Comparison of ENCODE assay signal across 18 cellular contexts in the genomic region with DNA sequence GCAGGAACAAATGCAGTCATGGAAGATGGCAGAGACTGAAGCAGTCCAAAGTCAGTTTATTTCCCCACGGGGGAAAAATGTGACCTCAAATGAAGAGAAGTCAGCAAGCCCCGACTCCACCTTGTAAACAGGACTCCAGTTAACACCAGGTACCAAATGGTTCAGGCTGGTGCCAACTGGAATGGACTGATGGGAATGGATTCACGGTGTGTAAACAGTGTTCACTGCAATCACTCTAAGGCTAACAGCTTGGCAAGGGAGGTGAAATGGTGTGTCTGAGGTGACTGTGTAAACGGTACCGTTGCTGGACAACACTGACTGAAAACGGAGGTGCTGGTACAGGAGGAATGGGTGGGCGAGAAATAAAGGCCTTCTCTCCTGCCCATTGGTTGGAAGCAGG. TPM values are rescaled to one million over a fixed set of nuclear protein-coding genes. Genes with fewer than 3 reads are reported as not detected.
DNase-seq lines count a peak whose midpoint lies in the region; ATAC-seq, FAIRE-seq and TF ChIP-seq lines count a peak whose summit lies in the region.
"Had no signal": no experiment of that assay in that cellular context is flagged by ENCODE, and none has a peak within 500 bp of the region (broad histone marks: within the 10 kb centered on the region; RNA-seq: fewer than 3 reads in every experiment).

No MANE protein-coding gene starts in this region.

- peaks cover 48 to 70% of the 10 kb centered on the region in 2 experiments for H3K36me3 ChIP-seq in HepG2 (replicated peaks in 1 of 2; ENCODE audit: control insufficient read depth in 1 of 2, insufficient read depth in 2 of 2, low read length in 2 of 2)
- H3K36me3 ChIP-seq in stomach smooth muscle (ENCODE audit: control insufficient read depth in 2 of 2, insufficient read depth in 2 of 2, low read length in 2 of 2) = peaks cover 31 to 33% of the 10 kb centered on the region in 2 donors

- BruUV-seq in HepG2 (replicated peaks; lab: Mats Ljungman, UMichigan) = no TSS peak

- no peak for TF ChIP-seq CTCF in VCaP (conservative IDR thresholded peaks at IDR 0.05)
- no peak for TF ChIP-seq CTCF in HepG2 (CRISPR knock-in tag; IDR thresholded peaks at IDR 0.05)

- peak overlapping the region; percentile 47 to 91 for H3K27ac Mint-ChIP-seq in activated naive CD4-positive, alpha-beta T cell treated with anti-CD3 and anti-CD28 coated beads, Interleukin-2, amount 50 U/mL, for 72 hours

- no peak for DNase-seq in activated naive CD4-positive, alpha-beta T cell treated with anti-CD3 and anti-CD28 coated beads, Interleukin-2, amount 50 U/mL, for 72 hours (ENCODE audit: low spot score in 2 of 2)
- no peak for DNase-seq in activated naive CD4-positive, alpha-beta T cell (lab: John Stamatoyannopoulos, UW)
- DNase-seq in HepG2 (ENCODE audit: low spot score) (no peak), NCI-H446 treated with DMSO at 0.1 percent for 48 hours (lab: John Stamatoyannopoulos, UW) (no peak)
- DNase-seq: anterior cingulate cortex; CD4-positive, alpha-beta memory T cell; central memory CD4-positive, alpha-beta T cell; dorsolateral prefrontal cortex; naive thymus-derived CD4-positive, alpha-beta T cell; NCI-H1436 treated with DMSO at 0.1 percent for 48 hours; NCI-H774; T-helper 1 cell had no signal

- POLR2A ChIA-PET in HepG2 (lab: Yijun Ruan, JAX) = interaction anchor here (1.4 kb wide), 1 partner anchor 10 kb away, joined by 3 read pairs; no protein-coding TSS in a partner anchor

- H3K9ac ChIP-seq in HepG2 (ENCODE audit: insufficient read depth, low read depth, low read length) (no peak overlapping the region), stomach smooth muscle (ENCODE audit: low read length in 2 of 2) (no peak overlapping the region)

- no peak for ATAC-seq in activated naive CD4-positive, alpha-beta T cell treated with anti-CD3 and anti-CD28 coated beads, Interleukin-2, amount 50 U/mL, for 72 hours
- peak; percentile 4; the same call in 1 of the 3 replicates for ATAC-seq in HepG2
- no peak for ATAC-seq in GM18520 (IDR thresholded peaks at IDR 0.05; ENCODE audit: unreplicated experiment)
- ATAC-seq: K562; naive thymus-derived CD4-positive, alpha-beta T cell had no signal

- H3K79me2 ChIP-seq in HepG2 (ENCODE audit: insufficient read depth, low read length) = peaks cover 14% of the 10 kb centered on the region

- H3K4me1 ChIP-seq in HepG2 (ENCODE audit: insufficient read depth, low read length) (peaks cover 31% of the 10 kb centered on the region), stomach smooth muscle (ENCODE audit: control insufficient read depth, insufficient read depth, low read length) (peaks cover 12% of the 10 kb centered on the region)

- 0 out of 2 replicates have a peak overlapping the region, but pooled peaks have one; percentile 18 for H3K27ac ChIP-seq in VCaP
- no peak overlapping the region for H3K27ac ChIP-seq in HepG2 (ENCODE audit: extremely low read length, insufficient read depth, low read length)
- peak overlapping the region; percentile 46 for H3K27ac ChIP-seq in stomach smooth muscle (ENCODE audit: low read length)
- H3K27ac ChIP-seq: dorsolateral prefrontal cortex had no signal

- H3K4me3 ChIP-seq in HepG2 (replicated peaks in 1 of 3; ENCODE audit: insufficient read depth in 1 of 3, low read depth in 2 of 3, low read length in 3 of 3) (no peak overlapping the region), stomach smooth muscle (ENCODE audit: low read length in 2 of 2) (no peak overlapping the region)
- H3K4me3 ChIP-seq: dorsolateral prefrontal cortex, K562 had no signal

- no peak for TF ChIP-seq RAD21 in HepG2 (CRISPR knock-in tag; IDR thresholded peaks at IDR 0.05)

- TF ChIP-seq EP300 in HepG2 (IDR thresholded peaks at IDR 0.05; ENCODE audit: low read depth in 2 of 2, low read length in 2 of 2) (no peak), HepG2 (CRISPR knock-in tag; IDR thresholded peaks at IDR 0.05; ENCODE audit: borderline replicate concordance) (no peak)

- H3K27me3 ChIP-seq in HepG2 (ENCODE audit: control insufficient read depth in 1 of 2, insufficient read depth in 2 of 2, low read length in 2 of 2) (no peaks in the 10 kb centered on the region), stomach smooth muscle (ENCODE audit: control insufficient read depth in 1 of 2, insufficient read depth in 2 of 2, low read length in 2 of 2) (no peaks in the 10 kb centered on the region)
- H3K27me3 ChIP-seq: dorsolateral prefrontal cortex had no signal

- in situ Hi-C loops in HepG2 (cut with HindIII; ENCODE audit: extremely low pct_ligation_motif_present, low pct_unique_long_range_greater_than_20kb) = no loop called here

- no peak overlapping the region for H2AFZ ChIP-seq in HepG2 (ENCODE audit: low read length)

- peaks cover 22% of the 10 kb centered on the region for H4K20me1 ChIP-seq in HepG2 (ENCODE audit: insufficient read depth, low read length)

- peak; percentile 23 for FAIRE-seq in HepG2 (lab: Jason Lieb, UNC)
- FAIRE-seq: GM12892, H54, K562 had no signal

- 82% methylated on average over 7 of the region's 7 CpGs for WGBS in HepG2 (ENCODE audit: low lambda C conversion rate)

- CTCF ChIA-PET in HepG2 (lab: Yijun Ruan, JAX; ENCODE audit: low intra/inter-chr PET ratio, low total read pairs) = no interaction called here

- no peaks in the 10 kb centered on the region for H3K9me3 ChIP-seq in HepG2 (ENCODE audit: low read length)
- H3K9me3 ChIP-seq in stomach smooth muscle (ENCODE audit: control insufficient read depth in 2 of 2, low read length in 2 of 2) = no peaks in the 10 kb centered on the region

- H3K4me2 ChIP-seq in HepG2 (ENCODE audit: low read depth, low read length) = no peak overlapping the region

- peaks cover 28 to 42% of the 10 kb centered on the region in 2 donors for H3K36me3 Mint-ChIP-seq in activated naive CD4-positive, alpha-beta T cell treated with anti-CD3 and anti-CD28 coated beads, Interleukin-2, amount 50 U/mL, for 72 hours

- TF ChIP-seq POLR2A in HepG2 (IDR thresholded peaks at IDR 0.05; ENCODE audit: insufficient read depth in 1 of 2, low read depth in 2 of 2, low read length in 2 of 2) = peak in 1 of 2 experiments; percentile 23; a peak in 2 of 4 replicates

- intact Hi-C loops in HepG2 (cut with micrococcal nuclease; ENCODE audit: unreplicated experiment) = no loop called here

- no peaks in the 10 kb centered on the region for H3K9me3 Mint-ChIP-seq in activated naive CD4-positive, alpha-beta T cell treated with anti-CD3 and anti-CD28 coated beads, Interleukin-2, amount 50 U/mL, for 72 hours
- H3K9me3 Mint-ChIP-seq: CD4-positive, alpha-beta memory T cell; naive thymus-derived CD4-positive, alpha-beta T cell had no signal

RNA-seq across cellular contexts. Expression of a gene that starts 12.0 kb away (rescaled TPM):
- total RNA-seq in activated naive CD4-positive, alpha-beta T cell treated with anti-CD3 and anti-CD28 coated beads, Interleukin-2, amount 50 U/mL, for 72 hours = 10 to 100 TPM; 51.3 to 65.2 TPM
- total RNA-seq in HepG2 (2016; rRNA removed; fragmentation: Illumina TruSeq; extraction: Trizol) = 15.3 and 26.5 TPM in 2 replicates
- total RNA-seq in HepG2 (2016; cell fraction: cytosol; rRNA removed; fragmentation: Illumina TruSeq; extraction: Trizol; ENCODE audit: low read depth) = 4.9 and 5.7 TPM in 2 replicates
- total RNA-seq in HepG2 (2016; cell fraction: insoluble cytoplasmic fraction; rRNA removed; fragmentation: Illumina TruSeq; extraction: Trizol) = 13.7 and 22.8 TPM in 2 replicates
- total RNA-seq in HepG2 (2016; cell fraction: membrane; rRNA removed; fragmentation: Illumina TruSeq; extraction: Trizol) = 25.1 and 26.3 TPM in 2 replicates
- total RNA-seq in HepG2 (2016; cell fraction: nucleus; rRNA removed; fragmentation: Illumina TruSeq; extraction: Trizol) = 16.1 and 18.8 TPM in 2 replicates
- 14.9 and 15.2 TPM in 2 replicates for polyA plus RNA-seq in HepG2 (2011; rRNA removed)
- polyA plus RNA-seq in HepG2 (2011; cell fraction: cytosol; rRNA removed) = 12.9 and 15.9 TPM in 2 replicates
- 15.6 and 19.1 TPM in 2 replicates for polyA plus RNA-seq in HepG2 (2011; cell fraction: nucleus; rRNA removed)
- 25.4 and 26.2 TPM in 2 replicates for polyA plus RNA-seq in HepG2 (2012)
- 4.5 and 4.7 TPM in 2 replicates for polyA plus RNA-seq in HepG2 (2016; cell fraction: cytosol; fragmentation: Illumina TruSeq; extraction: Trizol; ENCODE audit: low read depth)
- polyA plus RNA-seq in HepG2 (2016; cell fraction: insoluble cytoplasmic fraction; fragmentation: Illumina TruSeq; extraction: Trizol; ENCODE audit: low read depth) = 43.2 and 55.3 TPM in 2 replicates
- 27.0 and 27.7 TPM in 2 replicates for polyA plus RNA-seq in HepG2 (2016; cell fraction: membrane; fragmentation: Illumina TruSeq; extraction: Trizol; ENCODE audit: low read depth)
- 36.1 and 36.3 TPM in 2 replicates for polyA plus RNA-seq in HepG2 (2016; cell fraction: nucleus; fragmentation: Illumina TruSeq; extraction: Trizol; ENCODE audit: insufficient read depth, low read depth)
- 18.8 and 36.8 TPM in 2 replicates for polyA minus RNA-seq in HepG2 (2011; rRNA and poly(A)+ RNA removed; ENCODE audit: low replicate concordance)
- polyA minus RNA-seq in HepG2 (2011; cell fraction: cytosol; rRNA and poly(A)+ RNA removed) = 17.8 and 22.1 TPM in 2 replicates
- 19.2 and 20.9 TPM in 2 replicates for polyA minus RNA-seq in HepG2 (2011; cell fraction: nucleus; rRNA and poly(A)+ RNA removed)

RNA-seq across cellular contexts. Expression of a gene that starts 12.1 kb away (rescaled TPM):
- total RNA-seq in activated naive CD4-positive, alpha-beta T cell treated with anti-CD3 and anti-CD28 coated beads, Interleukin-2, amount 50 U/mL, for 72 hours = 10 to 100 TPM; 18.7 to 39.7 TPM
- 30.2 and 58.3 TPM in 2 replicates for total RNA-seq in HepG2 (2016; rRNA removed; fragmentation: Illumina TruSeq; extraction: Trizol)
- 4.8 and 5.3 TPM in 2 replicates for total RNA-seq in HepG2 (2016; cell fraction: cytosol; rRNA removed; fragmentation: Illumina TruSeq; extraction: Trizol; ENCODE audit: low read depth)
- 27.5 and 55.8 TPM in 2 replicates for total RNA-seq in HepG2 (2016; cell fraction: insoluble cytoplasmic fraction; rRNA removed; fragmentation: Illumina TruSeq; extraction: Trizol)
- total RNA-seq in HepG2 (2016; cell fraction: membrane; rRNA removed; fragmentation: Illumina TruSeq; extraction: Trizol) = 17.7 and 18.8 TPM in 2 replicates
- total RNA-seq in HepG2 (2016; cell fraction: nucleus; rRNA removed; fragmentation: Illumina TruSeq; extraction: Trizol) = 47.8 and 56.4 TPM in 2 replicates
- polyA plus RNA-seq in HepG2 (2011; rRNA removed) = 35.5 and 41.6 TPM in 2 replicates
- 39.5 and 45.0 TPM in 2 replicates for polyA plus RNA-seq in HepG2 (2011; cell fraction: cytosol; rRNA removed)
- polyA plus RNA-seq in HepG2 (2011; cell fraction: nucleus; rRNA removed) = 25.7 and 30.2 TPM in 2 replicates
- 37.6 and 40.5 TPM in 2 replicates for polyA plus RNA-seq in HepG2 (2012)
- polyA plus RNA-seq in HepG2 (2016; cell fraction: cytosol; fragmentation: Illumina TruSeq; extraction: Trizol; ENCODE audit: low read depth) = 3.9 and 4.5 TPM in 2 replicates
- 22.5 and 25.1 TPM in 2 replicates for polyA plus RNA-seq in HepG2 (2016; cell fraction: insoluble cytoplasmic fraction; fragmentation: Illumina TruSeq; extraction: Trizol; ENCODE audit: low read depth)
- 8.5 and 10.3 TPM in 2 replicates for polyA plus RNA-seq in HepG2 (2016; cell fraction: membrane; fragmentation: Illumina TruSeq; extraction: Trizol; ENCODE audit: low read depth)
- polyA plus RNA-seq in HepG2 (2016; cell fraction: nucleus; fragmentation: Illumina TruSeq; extraction: Trizol; ENCODE audit: insufficient read depth, low read depth) = 55.8 and 62.0 TPM in 2 replicates
- 44.0 and 61.9 TPM in 2 replicates for polyA minus RNA-seq in HepG2 (2011; rRNA and poly(A)+ RNA removed; ENCODE audit: low replicate concordance)
- polyA minus RNA-seq in HepG2 (2011; cell fraction: cytosol; rRNA and poly(A)+ RNA removed) = 31.7 and 41.7 TPM in 2 replicates
- 33.5 and 39.0 TPM in 2 replicates for polyA minus RNA-seq in HepG2 (2011; cell fraction: nucleus; rRNA and poly(A)+ RNA removed)
